10 cellular contexts compared by ENCODE assay signal in the genomic region with DNA sequence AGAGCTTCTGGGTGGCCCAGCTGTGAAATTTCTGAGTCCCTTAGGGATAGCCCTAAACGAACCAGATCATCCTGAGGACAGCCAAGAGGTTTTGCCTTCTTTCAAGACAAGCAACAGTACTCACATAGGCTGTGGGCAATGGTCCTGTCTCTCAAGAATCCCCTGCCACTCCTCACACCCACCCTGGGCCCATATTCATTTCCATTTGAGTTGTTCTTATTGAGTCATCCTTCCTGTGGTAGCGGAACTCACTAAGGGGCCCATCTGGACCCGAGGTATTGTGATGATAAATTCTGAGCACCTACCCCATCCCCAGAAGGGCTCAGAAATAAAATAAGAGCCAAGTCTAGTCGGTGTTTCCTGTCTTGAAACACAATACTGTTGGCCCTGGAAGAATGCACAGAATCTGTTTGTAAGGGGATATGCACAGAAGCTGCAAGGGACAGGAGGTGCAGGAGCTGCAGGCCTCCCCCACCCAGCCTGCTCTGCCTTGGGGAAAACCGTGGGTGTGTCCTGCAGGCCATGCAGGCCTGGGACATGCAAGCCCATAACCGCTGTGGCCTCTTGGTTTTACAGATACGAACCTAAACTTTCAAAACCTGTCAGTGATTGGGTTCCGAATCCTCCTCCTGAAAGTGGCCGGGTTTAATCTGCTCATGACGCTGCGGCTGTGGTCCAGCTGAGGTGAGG. TPM values are rescaled to one million over a fixed set of nuclear protein-coding genes. Genes with fewer than 3 reads are reported as not detected.
DNase-seq lines count a peak whose midpoint lies in the region; ATAC-seq, FAIRE-seq and TF ChIP-seq lines count a peak whose summit lies in the region.
"Had no signal": no experiment of that assay in that cellular context is flagged by ENCODE, and none has a peak within 500 bp of the region (broad histone marks: within the 10 kb centered on the region; RNA-seq: fewer than 3 reads in every experiment).

No MANE protein-coding gene starts in this region.

- peak; percentile 69 for ATAC-seq in HG02588 (IDR thresholded peaks at IDR 0.05; ENCODE audit: unreplicated experiment)
- ATAC-seq in activated naive CD8-positive, alpha-beta T cell treated with anti-CD3 and anti-CD28 coated beads, Interleukin-2, amount 50 U/mL, for 24 hours, result peak; percentile 64
- ATAC-seq in GM19324 (IDR thresholded peaks at IDR 0.05; ENCODE audit: low FRiP score, unreplicated experiment), result no peak
- ATAC-seq: K562 had no signal

- H3K36me3 Mint-ChIP-seq in activated naive CD8-positive, alpha-beta T cell treated with anti-CD3 and anti-CD28 coated beads, Interleukin-2, amount 50 U/mL, for 24 hours (ENCODE audit: low read depth), result peaks cover 82% of the 10 kb centered on the region

- POLR2A ChIA-PET in OCI-LY7 (lab: Charles Lee), result interaction anchor here (0.8 to 1.6 kb wide), 6 partner anchors 12 to 61 kb away, joined by 3 to 5 read pairs (median 4); no protein-coding TSS in a partner anchor

- DNase-seq in GM12891 (ENCODE audit: insufficient read length, low spot score), result no peak
- peak; percentile 70 for DNase-seq in OCI-LY7 (ENCODE audit: low spot score)
- DNase-seq in activated naive CD8-positive, alpha-beta T cell treated with anti-CD3 and anti-CD28 coated beads, Interleukin-2, amount 50 U/mL, for 24 hours, result peak; percentile 67
- DNase-seq in stimulated activated CD4-positive, alpha-beta T cell treated with anti-CD3 and anti-CD28 coated beads, Interleukin-12 subunit alpha, Interleukin-12 subunit beta, amount 100 ng/mL, for 4 hours, result peak; percentile 52
- DNase-seq in HT-29 (ENCODE audit: low spot score), result no peak
- DNase-seq in amygdala (lab: John Stamatoyannopoulos, UW), result no peak

- peak overlapping the region; percentile 45 for H3K4me2 ChIP-seq in OCI-LY7 (ENCODE audit: low read length)

- peak overlapping the region; percentile 4 for H3K4me3 ChIP-seq in OCI-LY7 (ENCODE audit: low read depth, low read length, poor library complexity, severe bottlenecking)
- H3K4me3 ChIP-seq: K562, lung had no signal

- peak overlapping the region; percentile 97 for H3K27ac ChIP-seq in OCI-LY7 (ENCODE audit: low read depth, low read length, poor library complexity, severe bottlenecking)

- H3K9me2 ChIP-seq in OCI-LY7 (ENCODE audit: insufficient read depth, low read length), result no peaks in the 10 kb centered on the region

- H3K27ac Mint-ChIP-seq in activated naive CD8-positive, alpha-beta T cell treated with anti-CD3 and anti-CD28 coated beads, Interleukin-2, amount 50 U/mL, for 24 hours, result peak overlapping the region; percentile 96

- CTCF ChIA-PET in OCI-LY7 (lab: Charles Lee; ENCODE audit: unreplicated experiment), result interaction anchor here (1.8 kb wide), 1 partner anchor 79 kb away, joined by 8 read pairs; no protein-coding TSS in a partner anchor

- peak; percentile 89 for FAIRE-seq in GM12891 (lab: Jason Lieb, UNC)
- FAIRE-seq: K562 had no signal

- no peak for TF ChIP-seq CTCF in OCI-LY7 (conservative IDR thresholded peaks at IDR 0.05; ENCODE audit: low read length)

- no peaks in the 10 kb centered on the region for H4K20me1 ChIP-seq in OCI-LY7 (ENCODE audit: insufficient read depth, low read length)

- intact Hi-C loops in OCI-LY7 (cut with micrococcal nuclease; ENCODE audit: unreplicated experiment), result no loop called here

- H3K9me3 Mint-ChIP-seq in activated naive CD8-positive, alpha-beta T cell treated with anti-CD3 and anti-CD28 coated beads, Interleukin-2, amount 50 U/mL, for 24 hours, result no peaks in the 10 kb centered on the region

- H3K36me3 ChIP-seq in OCI-LY7 (ENCODE audit: insufficient read depth, low read length), result peaks cover 48% of the 10 kb centered on the region

- peaks cover 83% of the 10 kb centered on the region for H3K4me1 ChIP-seq in OCI-LY7 (ENCODE audit: insufficient read depth, low read length, poor library complexity, severe bottlenecking)

- H3K79me2 ChIP-seq in OCI-LY7 (ENCODE audit: insufficient read depth, low read depth, low read length), result no peaks in the 10 kb centered on the region

- BruUV-seq in OCI-LY7 (replicated peaks; lab: Mats Ljungman, UMichigan), result no TSS peak

- H3K27me3 Mint-ChIP-seq in activated naive CD8-positive, alpha-beta T cell treated with anti-CD3 and anti-CD28 coated beads, Interleukin-2, amount 50 U/mL, for 24 hours, result no peaks in the 10 kb centered on the region

- H3K4me3 Mint-ChIP-seq in activated naive CD8-positive, alpha-beta T cell treated with anti-CD3 and anti-CD28 coated beads, Interleukin-2, amount 50 U/mL, for 24 hours, result peak overlapping the region; percentile 86

- H2AFZ ChIP-seq in OCI-LY7 (ENCODE audit: low read length), result peak overlapping the region; percentile 30; the same call in 1 of the 2 replicates

- TF ChIP-seq POLR2A in GM12891 (IDR thresholded peaks at IDR 0.05; ENCODE audit: low read depth, low read length), result peak; percentile 72

- peaks cover 95% of the 10 kb centered on the region for H3K4me1 Mint-ChIP-seq in activated naive CD8-positive, alpha-beta T cell treated with anti-CD3 and anti-CD28 coated beads, Interleukin-2, amount 50 U/mL, for 24 hours

- no peaks in the 10 kb centered on the region for H3K9me3 ChIP-seq in OCI-LY7 (ENCODE audit: low read length)

TF ChIP-seq in GM12891, 5 proteins besides CTCF, POLR2A, EP300 and RAD21:
- peak; percentile 58; the same call in 1 of the 2 replicates for TF ChIP-seq TAF1 (IDR thresholded peaks at IDR 0.05; ENCODE audit: low read depth, low read length)
- TF ChIP-seq POU2F2 (IDR thresholded peaks at IDR 0.05; ENCODE audit: low read depth, low read length), result peak; percentile 61; the same call in 1 of the 2 replicates
- no peak for TF ChIP-seq SPI1 (IDR thresholded peaks at IDR 0.05; ENCODE audit: low read depth, low read length)
- TF ChIP-seq POLR2AphosphoS5 (IDR thresholded peaks at IDR 0.05; ENCODE audit: low read depth, low read length), result peak; percentile 85
- no peak for TF ChIP-seq PAX5 (IDR thresholded peaks at IDR 0.05; ENCODE audit: insufficient read depth, low read length, severe bottlenecking)

RNA-seq across cellular contexts. Expression of a gene that starts 38.9 kb away (rescaled TPM):
- polyA plus RNA-seq in GM12891 (2012; ENCODE audit: low read depth, missing spikeins), result 280 TPM
- total RNA-seq in OCI-LY7 (2014; rRNA removed; shearing (Covaris generic)), result 88.6 and 154 TPM in 2 replicates
- total RNA-seq in OCI-LY7 (2022), result 115 and 117 TPM in 2 replicates
- 111 and 124 TPM in 2 replicates for total RNA-seq in HT-29 (2014; rRNA removed; shearing (Covaris generic))

RNA-seq across cellular contexts. Expression of a gene that starts 48.0 kb away (rescaled TPM):
- 7.3 TPM for polyA plus RNA-seq in GM12891 (2012; ENCODE audit: low read depth, missing spikeins)
- total RNA-seq in OCI-LY7 (2014; rRNA removed; shearing (Covaris generic)), result 5.6 and 6.6 TPM in 2 replicates
- 15.1 and 15.6 TPM in 2 replicates for total RNA-seq in OCI-LY7 (2022)
- 6.1 and 8.4 TPM in 2 replicates for total RNA-seq in HT-29 (2014; rRNA removed; shearing (Covaris generic))

Comparison
In these comparisons a context has a peak if more than half of its experiments do, and no peak if none do; other contexts are left out.
1. DNase-seq: peak in OCI-LY7 (single experiment), activated naive CD8-positive, alpha-beta T cell treated with anti-CD3 and anti-CD28 coated beads, Interleukin-2, amount 50 U/mL, for 24 hours (single experiment) and stimulated activated CD4-positive, alpha-beta T cell treated with anti-CD3 and anti-CD28 coated beads, Interleukin-12 subunit alpha, Interleukin-12 subunit beta, amount 100 ng/mL, for 4 hours (single experiment); none in GM12891 (single experiment), HT-29 (single experiment) and amygdala (0 of 56).